9 cellular contexts compared by ENCODE assay signal in the genomic region with DNA sequence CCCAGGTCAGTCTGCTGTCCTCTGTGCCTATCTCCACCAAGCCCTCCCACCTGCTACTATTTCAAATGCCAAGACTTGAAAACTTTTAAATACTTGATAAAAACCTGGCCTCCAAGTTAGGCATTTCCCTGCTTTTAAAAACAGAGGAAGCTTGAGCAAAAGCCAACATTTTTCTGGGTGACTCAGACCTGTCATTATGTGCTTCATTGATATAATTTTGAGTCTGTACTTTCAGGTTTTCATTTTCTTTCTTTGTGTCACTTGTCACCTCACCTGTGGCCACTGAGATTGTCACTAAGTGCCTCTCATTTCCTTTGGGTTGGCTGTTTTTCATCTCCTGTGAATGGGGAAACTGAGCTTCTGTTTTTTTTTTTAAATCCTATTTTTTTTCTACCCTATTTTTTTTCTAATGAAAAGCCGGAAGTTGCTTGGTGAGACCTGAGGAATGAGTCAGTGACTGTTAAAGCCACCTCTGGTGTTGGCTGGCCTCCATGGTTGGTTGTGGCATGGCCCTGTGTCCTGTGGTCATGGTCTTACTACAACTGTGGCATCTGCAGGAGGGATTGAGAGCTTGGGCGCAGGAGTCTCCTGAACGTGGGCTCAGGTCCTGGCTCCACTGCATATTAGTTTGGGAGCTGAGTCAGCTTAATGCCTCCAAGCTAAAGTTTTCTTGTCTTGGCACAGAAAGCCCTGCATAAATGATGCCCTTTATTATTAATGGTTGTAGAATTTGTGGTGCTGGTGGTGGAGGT. TPM values are rescaled to one million over a fixed set of nuclear protein-coding genes. Genes with fewer than 3 reads are reported as not detected.
DNase-seq lines count a peak whose midpoint lies in the region; TF ChIP-seq lines count a peak whose summit lies in the region.
"Had no signal": no experiment of that assay in that cellular context is flagged by ENCODE, and none has a peak within 500 bp of the region (broad histone marks: within the 10 kb centered on the region; RNA-seq: fewer than 3 reads in every experiment).

No MANE protein-coding gene starts in this region.

- H3K36me3 Mint-ChIP-seq in chondrocyte (ENCODE audit: low read depth) = no peaks in the 10 kb centered on the region
- no peaks in the 10 kb centered on the region for H3K36me3 Mint-ChIP-seq in mesothelial cell of epicardium

- H3K27me3 Mint-ChIP-seq in chondrocyte (ENCODE audit: low read depth) (no peaks in the 10 kb centered on the region), mesothelial cell of epicardium (ENCODE audit: low read depth) (no peaks in the 10 kb centered on the region)

- peak overlapping the region; percentile 10 for H3K4me3 Mint-ChIP-seq in chondrocyte (ENCODE audit: unreplicated experiment)
- H3K4me3 Mint-ChIP-seq in mesothelial cell of epicardium = no peak overlapping the region

- no peak overlapping the region for H3K9ac ChIP-seq in skeletal muscle tissue (ENCODE audit: low read depth in 1 of 3, low read length in 3 of 3)

- H3K4me1 Mint-ChIP-seq in chondrocyte (ENCODE audit: low read depth) (peaks cover 84% of the 10 kb centered on the region), mesothelial cell of epicardium (peaks cover 34% of the 10 kb centered on the region)

- H3K9me3 Mint-ChIP-seq in chondrocyte (ENCODE audit: low read depth) (no peaks in the 10 kb centered on the region), mesothelial cell of epicardium (peaks cover 3% of the 10 kb centered on the region)

- no peaks in the 10 kb centered on the region for H3K36me3 ChIP-seq in skeletal muscle tissue (ENCODE audit: control insufficient read depth in 3 of 3, insufficient read depth in 3 of 3, low read length in 3 of 3)

- H3K4me3 ChIP-seq in skeletal muscle tissue (ENCODE audit: low read length in 3 of 3) = no peak overlapping the region

- peaks cover 38 to 54% (median 43%) of the 10 kb centered on the region in 3 donors for H3K4me1 ChIP-seq in skeletal muscle tissue (ENCODE audit: control insufficient read depth in 3 of 3, insufficient read depth in 3 of 3, low read length in 3 of 3)

- peak; percentile 75 for DNase-seq in NK-92 treated with Interleukin-12 subunit alpha and Interleukin-12 subunit beta, amount 100 ng/mL, for 24 hours (lab: John Stamatoyannopoulos, UW)
- DNase-seq in NK-92 (lab: John Stamatoyannopoulos, UW; ENCODE audit: unreplicated experiment) = no peak
- peak; percentile 51 for DNase-seq in NOMO-1 treated with dmso at 0.1 percent for 144 hours (lab: John Stamatoyannopoulos, UW; ENCODE audit: unreplicated experiment)
- no peak for DNase-seq in chondrocyte (ENCODE audit: low spot score)
- DNase-seq in NCI-H187 treated with DMSO at 0.1 percent for 48 hours (lab: John Stamatoyannopoulos, UW) = no peak
- DNase-seq in mesothelial cell of epicardium (ENCODE audit: low spot score in 2 of 2, unreplicated experiment in 2 of 2) = no peak
- DNase-seq in iPS-NIHi11 (ENCODE audit: low spot score) = no peak
- DNase-seq: left cardiac atrium had no signal

- peak overlapping the region; percentile 36 for H3K27ac ChIP-seq in skeletal muscle tissue (ENCODE audit: low read depth, low read length)

- no peaks in the 10 kb centered on the region for H3K9me3 ChIP-seq in skeletal muscle tissue (ENCODE audit: control insufficient read depth in 3 of 3, low read length in 3 of 3)

- no peaks in the 10 kb centered on the region for H3K27me3 ChIP-seq in skeletal muscle tissue (ENCODE audit: control insufficient read depth in 3 of 3, insufficient read depth in 3 of 3, low read length in 3 of 3)

- H3K27ac Mint-ChIP-seq in chondrocyte (ENCODE audit: unreplicated experiment) (peak overlapping the region; percentile 86), mesothelial cell of epicardium (no peak overlapping the region)

- TF ChIP-seq CTCF in chondrocyte (IDR thresholded peaks at IDR 0.05) (no peak), mesothelial cell of epicardium (IDR thresholded peaks at IDR 0.05; ENCODE audit: unreplicated experiment) (no peak)

RNA-seq across cellular contexts. Expression of a gene that starts 56.7 kb away (rescaled TPM):
- total RNA-seq in chondrocyte = 6.0 to 16.7 TPM (median 16.4 TPM) in 3 replicates
- total RNA-seq in skeletal muscle tissue = 28.7 TPM
- 8.9 to 9.6 TPM (median 9.4 TPM) in 3 replicates for total RNA-seq in mesothelial cell of epicardium

Comparison
In these comparisons a context has a peak if more than half of its experiments do, and no peak if none do; other contexts are left out.
1. DNase-seq: peak in NK-92 treated with Interleukin-12 subunit alpha and Interleukin-12 subunit beta, amount 100 ng/mL, for 24 hours (single experiment) and NOMO-1 treated with dmso at 0.1 percent for 144 hours (single experiment); none in NK-92 (single experiment), chondrocyte (single experiment), NCI-H187 treated with DMSO at 0.1 percent for 48 hours (single experiment), mesothelial cell of epicardium (0 of 2) and iPS-NIHi11 (single experiment).